In the genomic region with DNA sequence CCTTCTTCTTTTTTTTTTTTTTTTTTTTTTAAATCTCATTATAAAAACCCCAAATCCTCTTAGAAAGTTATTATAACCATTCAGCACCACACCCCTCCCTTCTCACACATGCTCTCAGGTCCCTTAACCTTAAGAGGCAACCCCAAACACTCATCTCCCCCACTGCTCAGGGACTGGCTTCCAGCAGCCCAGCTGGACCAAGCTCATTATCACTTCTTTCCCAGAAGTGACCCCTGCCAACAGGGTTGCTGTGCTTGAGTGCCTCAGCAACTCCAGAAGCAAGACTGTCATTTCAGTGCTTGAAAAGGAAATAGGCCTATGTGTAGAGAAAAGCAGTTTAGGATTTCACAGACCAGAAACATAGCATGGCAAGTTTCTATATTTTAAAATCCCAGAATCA, we compare ENCODE assay signal across 15 cellular contexts.
"Had no signal": no experiment of that assay in that cellular context is flagged by ENCODE, and none has a peak within 500 bp of the region (broad histone marks: within the 10 kb centered on the region; RNA-seq: fewer than 3 reads in every experiment).

No MANE protein-coding gene starts in this region.

- H3K36me3 Mint-ChIP-seq: activated naive CD8-positive, alpha-beta T cell treated with anti-CD3 and anti-CD28 coated beads, Interleukin-2, amount 10 ng/mL, durations not matched to agents 7 days and 5 days; stimulated activated naive B cell treated with anti-CD40 and anti-IgM and Interleukin-4, amounts not matched to agents 10 μg/mL and 1 μg/mL and 100 μg/mL, for 72 hours had no signal

- H3K9me3 Mint-ChIP-seq: activated CD4-positive, alpha-beta T cell treated with anti-CD3 and anti-CD28 coated beads, Interleukin-2, amount 10 ng/mL, durations not matched to agents 24 days and 14 days; activated CD8-positive, alpha-beta T cell treated with anti-CD3 and anti-CD28 coated beads for 36 hours; activated naive CD8-positive, alpha-beta T cell treated with anti-CD3 and anti-CD28 coated beads, Interleukin-2, amount 10 ng/mL, durations not matched to agents 7 days and 5 days; activated T-helper 17 cell treated with anti-CD3 and anti-CD28 coated beads, Interleukin-2, amount 50 U/mL, for 72 hours; naive thymus-derived CD4-positive, alpha-beta T cell; stimulated activated naive B cell treated with anti-CD40 and anti-IgM and Interleukin-4, amounts not matched to agents 10 μg/mL and 1 μg/mL and 100 μg/mL, for 72 hours had no signal

- H2AFZ ChIP-seq: parathyroid adenoma had no signal

- ATAC-seq: activated CD8-positive, alpha-beta T cell treated with anti-CD3 and anti-CD28 coated beads for 36 hours; activated T-helper 17 cell treated with anti-CD3 and anti-CD28 coated beads, Interleukin-2, amount 50 U/mL, for 72 hours; foreskin keratinocyte; left lobe of liver; naive thymus-derived CD4-positive, alpha-beta T cell; stimulated activated naive B cell treated with anti-CD40 and anti-IgM and Interleukin-4, amounts not matched to agents 10 μg/mL and 1 μg/mL and 100 μg/mL, for 72 hours had no signal

- H3K27ac ChIP-seq: foreskin keratinocyte, parathyroid adenoma, thoracic aorta, upper lobe of left lung had no signal

- H3K79me2 ChIP-seq: parathyroid adenoma had no signal

- H3K9ac ChIP-seq: parathyroid adenoma had no signal

- H3K4me3 Mint-ChIP-seq: activated CD4-positive, alpha-beta T cell treated with anti-CD3 and anti-CD28 coated beads, Interleukin-2, amount 10 ng/mL, durations not matched to agents 24 days and 14 days; activated CD8-positive, alpha-beta T cell treated with anti-CD3 and anti-CD28 coated beads for 36 hours; activated naive CD8-positive, alpha-beta T cell treated with anti-CD3 and anti-CD28 coated beads, Interleukin-2, amount 10 ng/mL, durations not matched to agents 7 days and 5 days; activated T-helper 17 cell treated with anti-CD3 and anti-CD28 coated beads, Interleukin-2, amount 50 U/mL, for 72 hours; naive thymus-derived CD4-positive, alpha-beta T cell; stimulated activated naive B cell treated with anti-CD40 and anti-IgM and Interleukin-4, amounts not matched to agents 10 μg/mL and 1 μg/mL and 100 μg/mL, for 72 hours had no signal

- H3K4me3 ChIP-seq: thoracic aorta, upper lobe of left lung had no signal

- H3K27me3 Mint-ChIP-seq: activated CD4-positive, alpha-beta T cell treated with anti-CD3 and anti-CD28 coated beads, Interleukin-2, amount 10 ng/mL, durations not matched to agents 24 days and 14 days; activated CD8-positive, alpha-beta T cell treated with anti-CD3 and anti-CD28 coated beads for 36 hours; activated naive CD8-positive, alpha-beta T cell treated with anti-CD3 and anti-CD28 coated beads, Interleukin-2, amount 10 ng/mL, durations not matched to agents 7 days and 5 days; activated T-helper 17 cell treated with anti-CD3 and anti-CD28 coated beads, Interleukin-2, amount 50 U/mL, for 72 hours had no signal

- H3K9me3 ChIP-seq: thoracic aorta, upper lobe of left lung had no signal

- H3K27me3 ChIP-seq: foreskin keratinocyte, upper lobe of left lung had no signal

- H3K4me1 ChIP-seq: foreskin keratinocyte had no signal

- H3K36me3 ChIP-seq: thoracic aorta, upper lobe of left lung had no signal

- H3K27ac Mint-ChIP-seq: activated CD4-positive, alpha-beta T cell treated with anti-CD3 and anti-CD28 coated beads, Interleukin-2, amount 10 ng/mL, durations not matched to agents 24 days and 14 days; activated CD8-positive, alpha-beta T cell treated with anti-CD3 and anti-CD28 coated beads for 36 hours; activated naive CD8-positive, alpha-beta T cell treated with anti-CD3 and anti-CD28 coated beads, Interleukin-2, amount 10 ng/mL, durations not matched to agents 7 days and 5 days; activated T-helper 17 cell treated with anti-CD3 and anti-CD28 coated beads, Interleukin-2, amount 50 U/mL, for 72 hours; stimulated activated naive B cell treated with anti-CD40 and anti-IgM and Interleukin-4, amounts not matched to agents 10 μg/mL and 1 μg/mL and 100 μg/mL, for 72 hours had no signal

- DNase-seq: activated CD4-positive, alpha-beta T cell treated with anti-CD3 and anti-CD28 coated beads, Interleukin-2, amount 10 ng/mL, durations not matched to agents 24 days and 14 days; activated CD8-positive, alpha-beta T cell treated with anti-CD3 and anti-CD28 coated beads for 36 hours; activated naive CD4-positive, alpha-beta T cell treated with Interleukin-2 at 50 U/mL for 16 hours; activated naive CD8-positive, alpha-beta T cell treated with anti-CD3 and anti-CD28 coated beads, Interleukin-2, amount 10 ng/mL, durations not matched to agents 7 days and 5 days; activated T-cell treated with anti-CD3 and anti-CD28 coated beads, Interleukin-2, amount 50 U/mL, for 1 hour; foreskin keratinocyte; islet precursor cell; mammary epithelial cell; naive thymus-derived CD4-positive, alpha-beta T cell; stimulated activated naive B cell treated with anti-CD40 and anti-IgM and Interleukin-4, amounts not matched to agents 10 μg/mL and 1 μg/mL and 100 μg/mL, for 72 hours; upper lobe of left lung had no signal
